In genomic region chr5:74990194-74990593, GRCh38 we compare ENCODE assay signal across 26 cellular contexts.
"Had no signal": no experiment of that assay in that cellular context is flagged by ENCODE, and none has a peak within 500 bp of the region (broad histone marks: within the 10 kb centered on the region; RNA-seq: fewer than 3 reads in every experiment).

No MANE protein-coding gene starts in this region.

- H3K4me2 ChIP-seq: neural progenitor cell, smooth muscle cell had no signal

- H3K9me3 ChIP-seq: ovary, suprapubic skin, testis, tibial artery, transverse colon, upper lobe of left lung, vagina had no signal

- H3K27me3 ChIP-seq: neural progenitor cell, ovary, spleen, suprapubic skin, testis, tibial artery, transverse colon, upper lobe of left lung, vagina had no signal

- H3K9ac ChIP-seq: neural progenitor cell, parathyroid adenoma had no signal

- H2AFZ ChIP-seq: neural progenitor cell, parathyroid adenoma had no signal

- H3K27ac ChIP-seq: neural progenitor cell, ovary, parathyroid adenoma, psoas muscle, skin epidermis, spleen, suprapubic skin, testis, tibial artery, transverse colon, upper lobe of left lung, vagina had no signal

- H3K4me1 ChIP-seq: neural progenitor cell, parathyroid adenoma, psoas muscle, spleen, suprapubic skin, testis, tibial artery, transverse colon, upper lobe of left lung, vagina had no signal

- H3K79me2 ChIP-seq: parathyroid adenoma had no signal

- H3K36me3 ChIP-seq: neural progenitor cell, ovary, spleen, suprapubic skin, tibial artery, transverse colon, upper lobe of left lung, vagina had no signal

- H3K4me3 ChIP-seq: neural progenitor cell, ovary, psoas muscle, skin epidermis, smooth muscle cell, spleen, suprapubic skin, testis, tibial artery, transverse colon, upper lobe of left lung, vagina had no signal

- DNase-seq: natural killer cell; occipital lobe; ovary; posterior cingulate gyrus; psoas muscle; right cardiac atrium; spleen; stimulated activated CD4-positive, alpha-beta T cell treated with anti-CD3 and anti-CD28 coated beads, Interleukin-12 subunit alpha, Interleukin-12 subunit beta, amount 100 ng/mL, for 4 hours; stimulated activated CD4-positive, alpha-beta T cell treated with anti-CD3 and anti-CD28 coated beads, Interleukin-1b, Interleukin-23, amount 100 ng/mL, for 48 hours; stimulated activated CD4-positive, alpha-beta T cell treated with anti-CD3 and anti-CD28 coated beads, Interleukin-4, amount 100 ng/mL, for 1 hour; stimulated activated CD4-positive, alpha-beta T cell treated with anti-CD3 and anti-CD28 coated beads, Interleukin-4, amount 100 ng/mL, for 4 hours; stimulated activated CD8-positive, alpha-beta memory T cell treated with anti-CD3 and anti-CD28 coated beads, Interleukin-4, amount 100 ng/mL, for 48 hours; stimulated activated naive CD4-positive, alpha-beta T cell; stimulated activated naive CD8-positive, alpha-beta T cell treated with anti-CD3 and anti-CD28 coated beads, Interleukin-15, amount 100 ng/mL, for 72 hours; stimulated activated naive CD8-positive, alpha-beta T cell treated with anti-CD3 and anti-CD28 coated beads, Interleukin-15, Interleukin-2, amounts not matched to agents 100 U/mL and 50 U/mL, for 24 hours; substantia nigra; testis; tibial artery; transverse colon; upper lobe of left lung had no signal
